In the genomic region with DNA sequence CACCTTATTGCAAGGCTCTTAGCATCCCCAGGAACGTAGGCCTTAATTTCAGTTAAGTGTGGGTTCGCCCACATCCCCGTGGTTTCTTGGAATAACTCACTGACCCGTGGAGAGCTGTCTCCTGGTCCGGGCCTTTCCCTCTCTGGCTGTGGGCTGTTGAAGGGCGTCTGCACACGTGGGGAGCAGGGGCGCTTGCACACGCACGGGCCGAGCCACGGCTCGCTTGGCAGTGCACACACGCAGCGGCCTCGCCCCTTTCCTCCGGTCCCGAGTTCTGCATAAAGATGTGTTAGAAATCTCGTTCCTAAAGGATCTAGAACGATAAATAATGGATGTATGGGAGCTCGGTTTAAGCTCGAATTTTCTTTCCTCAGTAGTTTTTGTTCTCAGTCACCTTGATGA, we compare ENCODE assay signal across 8 cellular contexts.
DNase-seq lines count a peak whose midpoint lies in the region; ATAC-seq and TF ChIP-seq lines count a peak whose summit lies in the region.

No MANE protein-coding gene starts in this region.

- no peak for TF ChIP-seq POLR2A in erythroblast (IDR thresholded peaks at IDR 0.05; ENCODE audit: low read length)

- POLR2A ChIA-PET in BJ (lab: Charles Lee), result no interaction called here

- CTCF ChIA-PET in BJ (lab: Yijun Ruan, JAX), result no interaction called here

- H3K4me3 ChIP-seq in BJ (ENCODE audit: low read depth, low read length), result peak overlapping the region; percentile 50

- H3K4me1 Mint-ChIP-seq in T-helper 2 cell treated with Interferon-gamma antibody and Interleukin-4, amounts not matched to agents 5 μg/mL and 100 μg/mL, for 36 hours (ENCODE audit: low read depth), result peaks cover 6% of the 10 kb centered on the region
- H3K4me1 Mint-ChIP-seq in naive B cell, result peaks cover 10 to 16% (median 13%) of the 10 kb centered on the region in 3 donors

- peak overlapping the region; percentile 65 for H3K4me3 Mint-ChIP-seq in T-helper 2 cell treated with Interferon-gamma antibody and Interleukin-4, amounts not matched to agents 5 μg/mL and 100 μg/mL, for 36 hours
- peak overlapping the region; percentile 82 to 94 (median 89) for H3K4me3 Mint-ChIP-seq in naive B cell

- peaks cover 49% of the 10 kb centered on the region for H3K27me3 Mint-ChIP-seq in T-helper 2 cell treated with Interferon-gamma antibody and Interleukin-4, amounts not matched to agents 5 μg/mL and 100 μg/mL, for 36 hours (ENCODE audit: low read depth)
- peaks cover 0 to 4% (median 0%) of the 10 kb centered on the region in 3 donors for H3K27me3 Mint-ChIP-seq in naive B cell

- no peaks in the 10 kb centered on the region for H3K9me3 Mint-ChIP-seq in T-helper 2 cell treated with Interferon-gamma antibody and Interleukin-4, amounts not matched to agents 5 μg/mL and 100 μg/mL, for 36 hours
- H3K9me3 Mint-ChIP-seq in naive B cell, result no peaks in the 10 kb centered on the region

- H3K27me3 ChIP-seq in BJ (ENCODE audit: control insufficient read depth, insufficient read depth, low read length), result no peaks in the 10 kb centered on the region

- DNase-seq in BJ (ENCODE audit: low read depth) (no peak), GM20000 (ENCODE audit: low spot score) (peak; percentile 22), erythroblast (lab: John Stamatoyannopoulos, UW) (peak; percentile 40 to 47), naive B cell (no peak), HT-29 (ENCODE audit: low spot score) (no peak)
- peak; percentile 11 for DNase-seq in T-helper 2 cell treated with Interferon-gamma antibody and Interleukin-4, amounts not matched to agents 5 μg/mL and 100 μg/mL, for 36 hours (ENCODE audit: low spot score)

- H3K27ac Mint-ChIP-seq in T-helper 2 cell treated with Interferon-gamma antibody and Interleukin-4, amounts not matched to agents 5 μg/mL and 100 μg/mL, for 36 hours, result no peak overlapping the region
- H3K27ac Mint-ChIP-seq in naive B cell, result peak overlapping the region in 4 of 6 donors; percentile 12 to 88 (median 46)

- peak; percentile 56 to 60 for ATAC-seq in naive B cell (ENCODE audit: low read depth in 2 of 2)
- no peak for ATAC-seq in esophagus mucosa
- ATAC-seq in GM21825 (IDR thresholded peaks at IDR 0.05; ENCODE audit: unreplicated experiment), result no peak

- no peaks in the 10 kb centered on the region for H3K36me3 ChIP-seq in BJ (ENCODE audit: control insufficient read depth, insufficient read depth, low read length)

- TF ChIP-seq CTCF in BJ (IDR thresholded peaks at IDR 0.05; ENCODE audit: insufficient read depth, low read depth, low read length) (no peak), GM20000 (IDR thresholded peaks at IDR 0.05; ENCODE audit: extremely low read depth, missing control alignments) (no peak)

- H3K36me3 Mint-ChIP-seq in T-helper 2 cell treated with Interferon-gamma antibody and Interleukin-4, amounts not matched to agents 5 μg/mL and 100 μg/mL, for 36 hours (ENCODE audit: low read depth), result no peaks in the 10 kb centered on the region
- H3K36me3 Mint-ChIP-seq in naive B cell, result no peaks in the 10 kb centered on the region

Comparison
In these comparisons a context has a peak if more than half of its experiments do, and no peak if none do; other contexts are left out.
1. DNase-seq: peak in GM20000 (single experiment), T-helper 2 cell treated with Interferon-gamma antibody and Interleukin-4, amounts not matched to agents 5 μg/mL and 100 μg/mL, for 36 hours (single experiment) and erythroblast (2 of 2); none in BJ (single experiment), naive B cell (single experiment) and HT-29 (single experiment).
2. ATAC-seq: peak in naive B cell (2 of 2); none in esophagus mucosa (single experiment) and GM21825 (single experiment).